17 cellular contexts compared by ENCODE assay signal in the genomic region with DNA sequence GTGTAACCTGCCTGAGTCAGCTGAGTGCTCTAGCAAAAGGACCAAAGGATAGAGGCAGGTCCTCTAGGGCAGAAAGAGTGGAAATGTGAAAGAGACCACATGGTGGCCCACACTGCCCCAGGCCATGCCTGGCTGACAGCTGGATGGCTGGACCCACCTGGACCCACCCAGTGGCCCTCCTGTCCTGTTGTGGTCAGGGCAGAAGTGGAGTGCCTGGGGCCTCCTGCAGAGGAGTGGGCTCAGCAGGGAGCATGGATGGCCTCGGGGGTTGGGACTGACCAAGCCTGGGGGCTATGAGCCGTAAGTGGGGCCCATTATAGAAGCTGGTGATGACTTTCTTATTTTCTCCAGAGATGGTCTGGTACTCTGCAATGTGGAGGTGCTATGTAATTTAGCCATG.
"Had no signal": no experiment of that assay in that cellular context is flagged by ENCODE, and none has a peak within 500 bp of the region (broad histone marks: within the 10 kb centered on the region; RNA-seq: fewer than 3 reads in every experiment).

No MANE protein-coding gene starts in this region.

- H3K36me3 ChIP-seq: transverse colon had no signal

- H3K27ac ChIP-seq: esophagus muscularis mucosa, hepatocyte, skin epidermis, transverse colon had no signal

- H3K9me3 ChIP-seq: esophagus muscularis mucosa, transverse colon had no signal

- DNase-seq: activated effector memory CD4-positive, alpha-beta T cell treated with anti-CD3 and anti-CD28 coated beads, Interleukin-2, amount 50 U/mL, for 16 hours; activated T-cell treated with anti-CD3 and anti-CD28 coated beads, Interleukin-2, amount 50 U/mL, for 4 hours; amniotic stem cell; naive thymus-derived CD4-positive, alpha-beta T cell; nucleus accumbens; stimulated activated CD4-positive, alpha-beta T cell treated with anti-CD3 and anti-CD28 coated beads, Interleukin-15, amount 100 ng/mL, for 24 hours; stimulated activated CD4-positive, alpha-beta T cell treated with anti-CD3 and anti-CD28 coated beads, Interleukin-4, amount 100 ng/mL, for 24 hours; stimulated activated naive CD8-positive, alpha-beta T cell treated with anti-CD3 and anti-CD28 coated beads, Interleukin-15, Interleukin-2, amounts not matched to agents 100 U/mL and 50 U/mL, for 24 hours; SW 1271; transverse colon had no signal

- H3K27me3 Mint-ChIP-seq: activated naive CD8-positive, alpha-beta T cell; naive thymus-derived CD4-positive, alpha-beta T cell had no signal

- ATAC-seq: activated CD4-positive, CD25-positive, alpha-beta regulatory T cell treated with anti-CD3 and anti-CD28 coated beads, Interleukin-2, amount 50 U/mL, for 24 hours; activated T-cell treated with anti-CD3 and anti-CD28 coated beads, Interleukin-2, amount 50 U/mL, for 4 hours; naive thymus-derived CD4-positive, alpha-beta T cell; right cardiac atrium; stimulated activated naive CD8-positive, alpha-beta T cell treated with anti-CD3 and anti-CD28 coated beads, Interleukin-15, Interleukin-2, amounts not matched to agents 100 U/mL and 50 U/mL, for 24 hours had no signal

- H3K4me3 Mint-ChIP-seq: activated naive CD8-positive, alpha-beta T cell; activated T-cell treated with anti-CD3 and anti-CD28 coated beads, Interleukin-2, amount 50 U/mL, for 4 hours; naive thymus-derived CD4-positive, alpha-beta T cell; T-helper 2 cell treated with Interferon-gamma antibody and Interleukin-4, amounts not matched to agents 5 μg/mL and 100 μg/mL, for 36 hours had no signal

- H3K27ac Mint-ChIP-seq: activated naive CD8-positive, alpha-beta T cell; T-helper 2 cell treated with Interferon-gamma antibody and Interleukin-4, amounts not matched to agents 5 μg/mL and 100 μg/mL, for 36 hours had no signal

- H3K9me3 Mint-ChIP-seq: activated T-cell treated with anti-CD3 and anti-CD28 coated beads, Interleukin-2, amount 50 U/mL, for 4 hours; naive thymus-derived CD4-positive, alpha-beta T cell; T-helper 2 cell treated with Interferon-gamma antibody and Interleukin-4, amounts not matched to agents 5 μg/mL and 100 μg/mL, for 36 hours had no signal

- H2AFZ ChIP-seq: hepatocyte had no signal

- H3K4me3 ChIP-seq: esophagus muscularis mucosa, hepatocyte, skin epidermis, transverse colon had no signal

- H3K27me3 ChIP-seq: esophagus muscularis mucosa, hepatocyte, transverse colon had no signal

- H3K4me2 ChIP-seq: hepatocyte had no signal
